ENCODE assay signal across 20 cellular contexts in the genomic region with DNA sequence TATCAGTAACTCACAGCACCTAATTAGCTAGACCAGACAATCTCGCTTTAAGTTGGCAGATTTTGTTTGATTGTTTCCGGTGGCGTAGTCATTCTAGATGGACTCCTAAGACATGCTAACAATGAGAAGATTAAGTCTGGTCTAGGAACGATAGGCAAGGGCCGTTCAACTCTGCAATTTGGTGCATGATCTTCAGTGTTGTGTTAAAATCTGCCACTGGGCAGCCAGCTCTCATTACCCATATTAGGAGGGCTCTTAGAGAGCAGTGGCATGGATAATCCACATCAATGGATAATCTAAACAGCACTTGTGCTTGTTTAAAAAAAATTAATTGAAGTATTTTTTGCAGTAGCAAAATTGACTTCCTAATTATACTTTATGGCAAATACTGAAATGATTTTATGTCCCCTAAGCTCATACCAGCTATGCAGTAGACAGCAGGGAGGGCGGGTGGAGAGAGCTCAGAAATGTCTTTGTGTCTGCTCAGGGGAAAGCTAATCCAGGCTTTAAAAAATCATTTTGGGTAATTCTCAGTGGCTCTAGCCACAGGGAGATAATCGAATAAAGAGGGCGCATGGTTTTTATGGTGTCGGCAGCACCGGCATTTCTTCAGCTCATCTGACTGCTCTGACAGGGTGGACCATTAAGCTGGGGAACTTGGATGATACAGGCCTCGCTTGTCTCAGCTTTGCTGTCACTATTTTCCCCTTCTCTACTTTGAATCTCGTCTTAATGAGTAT.
"Had no signal": no experiment of that assay in that cellular context is flagged by ENCODE, and none has a peak within 500 bp of the region (broad histone marks: within the 10 kb centered on the region; RNA-seq: fewer than 3 reads in every experiment).

No MANE protein-coding gene starts in this region.

- H3K27me3 Mint-ChIP-seq: naive B cell; stimulated activated memory B cell treated with anti-CD40 and anti-IgM and Interleukin-4, amounts not matched to agents 10 μg/mL and 1 μg/mL and 100 μg/mL, for 72 hours; stimulated activated naive CD8-positive, alpha-beta T cell treated with anti-CD3 and anti-CD28 coated beads, Interleukin-15, Interleukin-2, amounts not matched to agents 100 ng/mL and 50 ng/mL, for 24 hours had no signal

- H3K4me1 Mint-ChIP-seq: nephron; stimulated activated memory B cell treated with anti-CD40 and anti-IgM and Interleukin-4, amounts not matched to agents 10 μg/mL and 1 μg/mL and 100 μg/mL, for 72 hours had no signal

- DNase-seq: dermis blood vessel endothelial cell; foreskin keratinocyte; kidney; left colon; left ventricle myocardium superior; mesenchymal stem cell; midbrain; naive B cell; spleen; stimulated activated CD4-positive, alpha-beta T cell treated with anti-CD3 and anti-CD28 coated beads, Interleukin-15, amount 100 ng/mL, for 24 hours; stimulated activated CD4-positive, alpha-beta T cell treated with anti-CD3 and anti-CD28 coated beads, Interleukin-1b, Interleukin-23, amount 100 ng/mL, for 48 hours; stimulated activated CD4-positive, alpha-beta T cell treated with anti-CD3 and anti-CD28 coated beads, Interleukin-4, amount 100 ng/mL, for 24 hours; tibial artery; upper lobe of right lung had no signal

- H3K4me3 Mint-ChIP-seq: naive B cell; nephron; stimulated activated memory B cell treated with anti-CD40 and anti-IgM and Interleukin-4, amounts not matched to agents 10 μg/mL and 1 μg/mL and 100 μg/mL, for 72 hours; stimulated activated naive CD8-positive, alpha-beta T cell treated with anti-CD3 and anti-CD28 coated beads, Interleukin-15, Interleukin-2, amounts not matched to agents 100 ng/mL and 50 ng/mL, for 24 hours had no signal

- H3K9me3 ChIP-seq: prostate gland, spleen, tibial artery, upper lobe of right lung, vagina had no signal

- H3K9me3 Mint-ChIP-seq: nephron; stimulated activated memory B cell treated with anti-CD40 and anti-IgM and Interleukin-4, amounts not matched to agents 10 μg/mL and 1 μg/mL and 100 μg/mL, for 72 hours; stimulated activated naive CD8-positive, alpha-beta T cell treated with anti-CD3 and anti-CD28 coated beads, Interleukin-15, Interleukin-2, amounts not matched to agents 100 ng/mL and 50 ng/mL, for 24 hours had no signal

- H3K27ac Mint-ChIP-seq: naive B cell; nephron; stimulated activated memory B cell treated with anti-CD40 and anti-IgM and Interleukin-4, amounts not matched to agents 10 μg/mL and 1 μg/mL and 100 μg/mL, for 72 hours; stimulated activated naive CD8-positive, alpha-beta T cell treated with anti-CD3 and anti-CD28 coated beads, Interleukin-15, Interleukin-2, amounts not matched to agents 100 ng/mL and 50 ng/mL, for 24 hours had no signal

- ATAC-seq: foreskin keratinocyte; left colon; left ventricle myocardium superior; sciatic nerve; stimulated activated memory B cell treated with anti-CD40 and anti-IgM and Interleukin-4, amounts not matched to agents 10 μg/mL and 1 μg/mL and 100 μg/mL, for 72 hours; upper lobe of right lung had no signal
